ENCODE assay signal across 8 cellular contexts in genomic region chr1:207828485-207829158, GRCh38.
A peak's percentile ranks its signal among the peaks of the same experiment; 100 is the strongest.
DNase-seq lines count a peak whose midpoint lies in the region; ATAC-seq and TF ChIP-seq lines count a peak whose summit lies in the region.

No MANE protein-coding gene starts in this region.

- DNase-seq in CD8-positive, alpha-beta T cell = peak in 6 of 7 experiments; percentile 35 to 66 (median 58)
- peak; percentile 95 for DNase-seq in SK-MEL-5 (ENCODE audit: low read depth, low spot score)
- DNase-seq in adipocyte (ENCODE audit: low read depth) = peak; percentile 86
- DNase-seq in Right ventricle myocardium superior = peak; percentile 86
- DNase-seq in pons (ENCODE audit: low spot score) = peak; percentile 98

- H3K36me3 ChIP-seq in CD8-positive, alpha-beta T cell (ENCODE audit: insufficient read depth, low read length) = no peaks in the 10 kb centered on the region
- H3K36me3 ChIP-seq in KMS-11 (ENCODE audit: insufficient read depth) (no peaks in the 10 kb centered on the region), adipocyte (ENCODE audit: control insufficient read depth, insufficient read depth, low read length, severe bottlenecking) (no peaks in the 10 kb centered on the region)

- H3K4me2 ChIP-seq in KMS-11 = peak overlapping the region; percentile 6; the same call in 1 of the 2 replicates

- CTCF ChIA-PET in CD8-positive, alpha-beta T cell (lab: Charles Lee) = interaction anchor here (0.6 to 17.5 kb wide), 12 partner anchors 9 to 134 kb away, joined by 3 to 321 read pairs (median 6); no protein-coding TSS in a partner anchor

- H3K9me3 ChIP-seq in CD8-positive, alpha-beta T cell (ENCODE audit: low read length) = no peaks in the 10 kb centered on the region
- no peaks in the 10 kb centered on the region for H3K9me3 ChIP-seq in adipocyte (ENCODE audit: control insufficient read depth, low read length)

- H3K9me3 Mint-ChIP-seq in CD8-positive, alpha-beta T cell = no peaks in the 10 kb centered on the region

- POLR2A ChIA-PET in CD8-positive, alpha-beta T cell (lab: Charles Lee) = interaction anchor here (0.8 to 1.7 kb wide), 4 partner anchors 10 to 41 kb away, joined by 3 to 7 read pairs (median 3); no protein-coding TSS in a partner anchor

- H2AFZ ChIP-seq in KMS-11 (ENCODE audit: low read depth) = no peak overlapping the region

- H3K27ac ChIP-seq in CD8-positive, alpha-beta T cell (ENCODE audit: low read depth, low read length) = no peak overlapping the region
- H3K27ac ChIP-seq in KMS-11 = no peak overlapping the region; the same call in 1 of the 2 replicates

- H4K20me1 ChIP-seq in KMS-11 (ENCODE audit: insufficient read depth) = no peaks in the 10 kb centered on the region

- peak; percentile 19 for ATAC-seq in CD8-positive, alpha-beta T cell
- ATAC-seq in GM21367 (IDR thresholded peaks at IDR 0.05; ENCODE audit: unreplicated experiment) = peak; percentile 25
- peak; percentile 44 for ATAC-seq in Right ventricle myocardium superior (ENCODE audit: poor library complexity)
- no peak for ATAC-seq in GM19324 (IDR thresholded peaks at IDR 0.05; ENCODE audit: low FRiP score, unreplicated experiment)

- peak; percentile 78 for TF ChIP-seq CTCF in CD8-positive, alpha-beta T cell (IDR thresholded peaks at IDR 0.05)
- peak; percentile 92 for TF ChIP-seq CTCF in KMS-11 (conservative IDR thresholded peaks at IDR 0.05; ENCODE audit: low read depth, low read length)

- in situ Hi-C loops in SK-MEL-5 (cut with HindIII; ENCODE audit: low pct_unique_long_range_greater_than_20kb, low sequenced_read_pairs) = no loop called here

- H3K4me1 ChIP-seq in CD8-positive, alpha-beta T cell (ENCODE audit: insufficient read depth, low read length) = peaks cover 76% of the 10 kb centered on the region
- peaks cover 90% of the 10 kb centered on the region for H3K4me1 ChIP-seq in KMS-11 (ENCODE audit: low read depth, poor library complexity, severe bottlenecking)
- peaks cover 40% of the 10 kb centered on the region for H3K4me1 ChIP-seq in adipocyte (ENCODE audit: control insufficient read depth, insufficient read depth, low read length)

- intact Hi-C loops in CD8-positive, alpha-beta T cell (cut with DNase I, micrococcal nuclease) = loop anchor here (1.0 to 10.0 kb wide), 3 partner anchors 41 to 416 kb away; partner anchors contain the start of gene PLXNA2 (in 2 of the 2)
- intact Hi-C loops in Right ventricle myocardium superior (cut with DNase I) = loop anchor here (2.0 to 10.0 kb wide), 2 partner anchors 40 to 136 kb away; no protein-coding TSS in a partner anchor

- peak overlapping the region; percentile 47 for H3K27ac Mint-ChIP-seq in CD8-positive, alpha-beta T cell

- H3K79me2 ChIP-seq in KMS-11 (ENCODE audit: insufficient read depth, low read depth) = peaks cover 67% of the 10 kb centered on the region

- no peak overlapping the region for H3K4me3 Mint-ChIP-seq in CD8-positive, alpha-beta T cell

- H3K9ac ChIP-seq in KMS-11 (no peak overlapping the region), adipocyte (ENCODE audit: low read length) (peak overlapping the region; percentile 13)

- peaks cover 94% of the 10 kb centered on the region for H3K4me1 Mint-ChIP-seq in CD8-positive, alpha-beta T cell (ENCODE audit: low read depth)

- no peaks in the 10 kb centered on the region for H3K27me3 Mint-ChIP-seq in CD8-positive, alpha-beta T cell (ENCODE audit: low read depth)

- peaks cover 12% of the 10 kb centered on the region for H3K36me3 Mint-ChIP-seq in CD8-positive, alpha-beta T cell

- H3K4me3 ChIP-seq in CD8-positive, alpha-beta T cell (ENCODE audit: low read depth, low read length) = no peak overlapping the region
- H3K4me3 ChIP-seq in KMS-11 (IDR thresholded peaks at IDR 0.05; ENCODE audit: insufficient read depth, low read depth, low read length) (no peak overlapping the region), adipocyte (ENCODE audit: low read length) (no peak overlapping the region)

- no peaks in the 10 kb centered on the region for H3K27me3 ChIP-seq in CD8-positive, alpha-beta T cell (ENCODE audit: insufficient read depth, low read length)
- no peaks in the 10 kb centered on the region for H3K27me3 ChIP-seq in KMS-11 (ENCODE audit: insufficient read depth, low read depth)
- no peaks in the 10 kb centered on the region for H3K27me3 ChIP-seq in adipocyte (replicated peaks; ENCODE audit: control insufficient read depth, insufficient read depth, low read length)
